ENCODE assay signal across 35 cellular contexts in genomic region chr4:105282489-105282888, GRCh38.
"Had no signal": no experiment of that assay in that cellular context is flagged by ENCODE, and none has a peak within 500 bp of the region (broad histone marks: within the 10 kb centered on the region; RNA-seq: fewer than 3 reads in every experiment).

No MANE protein-coding gene starts in this region.

- H3K27me3 ChIP-seq: MG63 had no signal

- H3K27ac ChIP-seq: KMS-11 had no signal

- H3K4me3 ChIP-seq: MG63 had no signal

- H3K4me2 ChIP-seq: KMS-11 had no signal

- H3K9ac ChIP-seq: KMS-11 had no signal

- DNase-seq: Karpas-422, Kasumi-1, KG1, MG63, MM.1S, MV-4-11, NCI-H1048, NCI-H1092, NCI-H1092 treated with DMSO at 0.1 percent for 48 hours, NCI-H1105, NCI-H1105 treated with DMSO at 0.1 percent for 48 hours, NCI-H1417, NCI-H1417 treated with DMSO at 0.1 percent for 48 hours, NCI-H1436, NCI-H1436 treated with DMSO at 0.1 percent for 48 hours, NCI-H146, NCI-H1694, NCI-H1694 treated with DMSO at 0.1 percent for 48 hours, NCI-H187, NCI-H187 treated with DMSO at 0.1 percent for 48 hours, NCI-H1930, NCI-H2029, NCI-H2029 treated with DMSO at 0.1 percent for 48 hours, NCI-H2081, NCI-H2081 treated with DMSO at 0.1 percent for 48 hours, NCI-H2107, NCI-H2171, NCI-H2171 treated with DMSO at 0.1 percent for 48 hours, NCI-H2227 treated with DMSO at 0.1 percent for 48 hours, NCI-H226, NCI-H345, NCI-H446, NCI-H446 treated with DMSO at 0.1 percent for 48 hours, NCI-H510A had no signal

- H3K36me3 ChIP-seq: MG63 had no signal

- H3K9me3 ChIP-seq: MG63 had no signal
